In the genomic region with DNA sequence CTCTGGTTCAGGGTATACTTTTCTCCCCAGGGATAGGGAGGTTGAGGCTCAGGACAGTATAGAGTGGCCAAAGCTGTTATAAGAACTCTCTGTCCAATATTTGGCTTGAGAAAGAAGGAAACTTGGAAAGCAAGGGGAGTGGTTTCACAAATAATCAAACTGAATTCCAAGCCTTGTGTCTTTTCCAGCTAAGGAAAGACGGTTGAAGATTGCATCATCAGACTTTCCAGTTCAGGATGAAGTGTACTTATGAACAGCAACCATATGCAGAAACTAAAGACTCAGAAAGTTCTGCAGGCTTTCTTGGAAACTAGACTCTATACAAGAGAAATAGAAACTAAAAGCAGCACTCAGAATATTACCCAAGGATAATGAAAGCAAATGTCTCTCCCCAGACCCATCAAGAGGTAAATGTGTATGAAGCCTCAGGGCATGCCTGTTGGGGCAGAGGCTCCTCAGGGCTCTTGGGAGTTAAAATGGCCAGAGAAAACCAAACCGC, we compare ENCODE assay signal across 8 cellular contexts. TPM values are rescaled to one million over a fixed set of nuclear protein-coding genes. Genes with fewer than 3 reads are reported as not detected.
DNase-seq lines count a peak whose midpoint lies in the region; ATAC-seq lines count a peak whose summit lies in the region.

No MANE protein-coding gene starts in this region.

- peak; percentile 89 for ATAC-seq in GM21367 (IDR thresholded peaks at IDR 0.05; ENCODE audit: unreplicated experiment)

- DNase-seq in DMS79 treated with DMSO at 0.1 percent for 48 hours (lab: John Stamatoyannopoulos, UW) (peak; percentile 70), M059J (ENCODE audit: low read depth) (peak; percentile 34), fibroblast of the conjunctiva (ENCODE audit: low read depth) (peak; percentile 77), NK-92 (lab: John Stamatoyannopoulos, UW; ENCODE audit: unreplicated experiment) (no peak), SW 1271 (lab: John Stamatoyannopoulos, UW) (no peak), foreskin melanocyte (no peak)
- no peak for DNase-seq in activated effector memory CD4-positive, alpha-beta T cell treated with Interleukin-2 at 50 U/mL for 16 hours

RNA-seq across cellular contexts. Expression of gene RAMP3, which starts 46.4 kb away (rescaled TPM):
- total RNA-seq in M059J (2014; rRNA removed; shearing (Covaris generic)) = 0.66 and 1.7 TPM in 2 replicates

Comparison
In these comparisons a context has a peak if more than half of its experiments do, and no peak if none do; other contexts are left out.
1. DNase-seq: peak in DMS79 treated with DMSO at 0.1 percent for 48 hours (single experiment), M059J (single experiment) and fibroblast of the conjunctiva (single experiment); none in NK-92 (single experiment), activated effector memory CD4-positive, alpha-beta T cell treated with Interleukin-2 at 50 U/mL for 16 hours (single experiment), SW 1271 (0 of 2) and foreskin melanocyte (single experiment).